In the genomic region with DNA sequence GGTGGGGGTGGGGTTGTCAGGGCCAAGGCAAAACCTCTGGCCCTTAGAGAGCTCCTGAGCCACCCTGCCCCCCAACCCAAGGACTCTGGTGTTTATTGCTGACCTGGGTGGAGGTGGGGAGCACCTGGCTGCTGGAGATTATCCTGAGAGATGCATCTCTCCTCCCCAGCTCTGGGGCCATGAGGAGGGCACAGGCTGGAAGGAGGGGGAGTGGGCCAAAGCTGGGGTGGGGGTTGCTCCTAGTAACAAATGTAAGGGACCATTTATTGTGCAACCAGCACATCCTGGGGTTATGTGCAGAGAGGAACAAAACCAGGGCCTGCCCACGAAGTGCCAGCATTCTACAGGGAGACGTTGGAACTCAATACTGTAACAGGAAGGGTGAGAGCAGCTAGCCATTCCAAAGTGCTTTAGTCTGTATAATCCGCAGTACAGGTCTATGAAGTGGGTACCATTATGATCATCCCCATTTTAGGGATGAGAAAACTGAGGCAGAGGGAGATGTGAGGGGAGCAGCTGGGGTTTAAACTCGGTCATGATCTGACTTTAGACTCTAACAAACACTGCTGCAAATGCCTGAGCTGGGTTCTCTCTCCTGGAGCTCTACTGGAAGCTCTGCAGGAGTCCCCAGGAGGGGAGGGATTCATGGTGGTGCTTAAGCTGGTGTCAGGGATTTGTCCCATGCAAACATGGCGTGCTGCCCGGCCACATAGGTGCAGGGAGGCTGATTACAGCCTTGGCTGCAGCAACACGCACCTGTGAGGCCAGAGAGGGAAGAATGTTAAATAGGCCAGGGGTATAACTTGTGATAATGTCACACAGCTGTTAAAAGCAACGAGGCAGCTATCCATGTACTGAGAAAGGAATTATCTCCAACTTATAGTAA, we compare ENCODE assay signal across 1 cellular context.
TF ChIP-seq lines count a peak whose summit lies in the region.

No MANE protein-coding gene starts in this region.

TF ChIP-seq in HepG2, 621 proteins besides CTCF, POLR2A, EP300 and RAD21 (continued from another document and continues in another):
- TF ChIP-seq, protein P1, sequence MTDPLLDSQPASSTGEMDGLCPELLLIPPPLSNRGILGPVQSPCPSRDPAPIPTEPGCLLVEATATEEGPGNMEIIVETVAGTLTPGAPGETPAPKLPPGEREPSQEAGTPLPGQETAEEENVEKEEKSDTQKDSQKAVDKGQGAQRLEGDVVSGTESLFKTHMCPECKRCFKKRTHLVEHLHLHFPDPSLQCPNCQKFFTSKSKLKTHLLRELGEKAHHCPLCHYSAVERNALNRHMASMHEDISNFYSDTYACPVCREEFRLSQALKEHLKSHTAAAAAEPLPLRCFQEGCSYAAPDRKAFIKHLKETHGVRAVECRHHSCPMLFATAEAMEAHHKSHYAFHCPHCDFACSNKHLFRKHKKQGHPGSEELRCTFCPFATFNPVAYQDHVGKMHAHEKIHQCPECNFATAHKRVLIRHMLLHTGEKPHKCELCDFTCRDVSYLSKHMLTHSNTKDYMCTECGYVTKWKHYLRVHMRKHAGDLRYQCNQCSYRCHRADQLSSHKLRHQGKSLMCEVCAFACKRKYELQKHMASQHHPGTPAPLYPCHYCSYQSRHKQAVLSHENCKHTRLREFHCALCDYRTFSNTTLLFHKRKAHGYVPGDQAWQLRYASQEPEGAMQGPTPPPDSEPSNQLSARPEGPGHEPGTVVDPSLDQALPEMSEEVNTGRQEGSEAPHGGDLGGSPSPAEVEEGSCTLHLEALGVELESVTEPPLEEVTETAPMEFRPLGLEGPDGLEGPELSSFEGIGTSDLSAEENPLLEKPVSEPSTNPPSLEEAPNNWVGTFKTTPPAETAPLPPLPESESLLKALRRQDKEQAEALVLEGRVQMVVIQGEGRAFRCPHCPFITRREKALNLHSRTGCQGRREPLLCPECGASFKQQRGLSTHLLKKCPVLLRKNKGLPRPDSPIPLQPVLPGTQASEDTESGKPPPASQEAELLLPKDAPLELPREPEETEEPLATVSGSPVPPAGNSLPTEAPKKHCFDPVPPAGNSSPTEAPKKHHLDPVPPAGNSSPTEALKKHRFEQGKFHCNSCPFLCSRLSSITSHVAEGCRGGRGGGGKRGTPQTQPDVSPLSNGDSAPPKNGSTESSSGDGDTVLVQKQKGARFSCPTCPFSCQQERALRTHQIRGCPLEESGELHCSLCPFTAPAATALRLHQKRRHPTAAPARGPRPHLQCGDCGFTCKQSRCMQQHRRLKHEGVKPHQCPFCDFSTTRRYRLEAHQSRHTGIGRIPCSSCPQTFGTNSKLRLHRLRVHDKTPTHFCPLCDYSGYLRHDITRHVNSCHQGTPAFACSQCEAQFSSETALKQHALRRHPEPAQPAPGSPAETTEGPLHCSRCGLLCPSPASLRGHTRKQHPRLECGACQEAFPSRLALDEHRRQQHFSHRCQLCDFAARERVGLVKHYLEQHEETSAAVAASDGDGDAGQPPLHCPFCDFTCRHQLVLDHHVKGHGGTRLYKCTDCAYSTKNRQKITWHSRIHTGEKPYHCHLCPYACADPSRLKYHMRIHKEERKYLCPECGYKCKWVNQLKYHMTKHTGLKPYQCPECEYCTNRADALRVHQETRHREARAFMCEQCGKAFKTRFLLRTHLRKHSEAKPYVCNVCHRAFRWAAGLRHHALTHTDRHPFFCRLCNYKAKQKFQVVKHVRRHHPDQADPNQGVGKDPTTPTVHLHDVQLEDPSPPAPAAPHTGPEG (CRISPR knock-in tag; IDR thresholded peaks at IDR 0.05) = no peak
- TF ChIP-seq ZNF776 (CRISPR knock-in tag; IDR thresholded peaks at IDR 0.05) (no peak), NPAS2 (CRISPR knock-in tag; IDR thresholded peaks at IDR 0.05; ENCODE audit: borderline replicate concordance) (no peak), DPF2 (CRISPR knock-in tag; IDR thresholded peaks at IDR 0.05; ENCODE audit: borderline replicate concordance, low read depth) (no peak), SRF (IDR thresholded peaks at IDR 0.05; ENCODE audit: low read depth, low read length) (no peak), ZFP90 (CRISPR knock-in tag; IDR thresholded peaks at IDR 0.05; ENCODE audit: borderline replicate concordance) (no peak), ZFP36L2 (CRISPR knock-in tag; IDR thresholded peaks at IDR 0.05) (no peak), MZF1 (CRISPR knock-in tag; IDR thresholded peaks at IDR 0.05; ENCODE audit: borderline replicate concordance) (no peak), ATAD3A (CRISPR knock-in tag; IDR thresholded peaks at IDR 0.05) (no peak), ATF1 (CRISPR knock-in tag; IDR thresholded peaks at IDR 0.05) (no peak), RELA (CRISPR knock-in tag; IDR thresholded peaks at IDR 0.05) (no peak), RXRB (CRISPR knock-in tag; IDR thresholded peaks at IDR 0.05; ENCODE audit: borderline replicate concordance) (no peak), ZMYM4 (CRISPR knock-in tag; IDR thresholded peaks at IDR 0.05) (no peak), ZNF350 (CRISPR knock-in tag; IDR thresholded peaks at IDR 0.05; ENCODE audit: borderline replicate concordance, low read depth) (no peak), SIX4 (CRISPR knock-in tag; IDR thresholded peaks at IDR 0.05) (no peak), PRPF4 (IDR thresholded peaks at IDR 0.05; ENCODE audit: low read depth, low read length, poor library complexity, severe bottlenecking) (no peak), CBX5 (CRISPR knock-in tag; IDR thresholded peaks at IDR 0.05; ENCODE audit: borderline replicate concordance) (no peak), ZSCAN21 (CRISPR knock-in tag; IDR thresholded peaks at IDR 0.05; ENCODE audit: borderline replicate concordance) (no peak), HIVEP1 (CRISPR knock-in tag; IDR thresholded peaks at IDR 0.05) (0 out of 2 replicates have a peak, but pooled peaks have one; percentile 5), JUN (CRISPR knock-in tag; IDR thresholded peaks at IDR 0.05) (no peak), SAFB2 (CRISPR knock-in tag; IDR thresholded peaks at IDR 0.05; ENCODE audit: borderline replicate concordance, low read depth) (no peak), ZSCAN30 (CRISPR knock-in tag; IDR thresholded peaks at IDR 0.05) (no peak)
- TF ChIP-seq, protein P2, sequence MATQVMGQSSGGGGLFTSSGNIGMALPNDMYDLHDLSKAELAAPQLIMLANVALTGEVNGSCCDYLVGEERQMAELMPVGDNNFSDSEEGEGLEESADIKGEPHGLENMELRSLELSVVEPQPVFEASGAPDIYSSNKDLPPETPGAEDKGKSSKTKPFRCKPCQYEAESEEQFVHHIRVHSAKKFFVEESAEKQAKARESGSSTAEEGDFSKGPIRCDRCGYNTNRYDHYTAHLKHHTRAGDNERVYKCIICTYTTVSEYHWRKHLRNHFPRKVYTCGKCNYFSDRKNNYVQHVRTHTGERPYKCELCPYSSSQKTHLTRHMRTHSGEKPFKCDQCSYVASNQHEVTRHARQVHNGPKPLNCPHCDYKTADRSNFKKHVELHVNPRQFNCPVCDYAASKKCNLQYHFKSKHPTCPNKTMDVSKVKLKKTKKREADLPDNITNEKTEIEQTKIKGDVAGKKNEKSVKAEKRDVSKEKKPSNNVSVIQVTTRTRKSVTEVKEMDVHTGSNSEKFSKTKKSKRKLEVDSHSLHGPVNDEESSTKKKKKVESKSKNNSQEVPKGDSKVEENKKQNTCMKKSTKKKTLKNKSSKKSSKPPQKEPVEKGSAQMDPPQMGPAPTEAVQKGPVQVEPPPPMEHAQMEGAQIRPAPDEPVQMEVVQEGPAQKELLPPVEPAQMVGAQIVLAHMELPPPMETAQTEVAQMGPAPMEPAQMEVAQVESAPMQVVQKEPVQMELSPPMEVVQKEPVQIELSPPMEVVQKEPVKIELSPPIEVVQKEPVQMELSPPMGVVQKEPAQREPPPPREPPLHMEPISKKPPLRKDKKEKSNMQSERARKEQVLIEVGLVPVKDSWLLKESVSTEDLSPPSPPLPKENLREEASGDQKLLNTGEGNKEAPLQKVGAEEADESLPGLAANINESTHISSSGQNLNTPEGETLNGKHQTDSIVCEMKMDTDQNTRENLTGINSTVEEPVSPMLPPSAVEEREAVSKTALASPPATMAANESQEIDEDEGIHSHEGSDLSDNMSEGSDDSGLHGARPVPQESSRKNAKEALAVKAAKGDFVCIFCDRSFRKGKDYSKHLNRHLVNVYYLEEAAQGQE (IDR thresholded peaks at IDR 0.05; ENCODE audit: borderline replicate concordance in 1 of 2, low read depth in 1 of 2, low read length in 2 of 2) = no peak
- TF ChIP-seq, protein P3, sequence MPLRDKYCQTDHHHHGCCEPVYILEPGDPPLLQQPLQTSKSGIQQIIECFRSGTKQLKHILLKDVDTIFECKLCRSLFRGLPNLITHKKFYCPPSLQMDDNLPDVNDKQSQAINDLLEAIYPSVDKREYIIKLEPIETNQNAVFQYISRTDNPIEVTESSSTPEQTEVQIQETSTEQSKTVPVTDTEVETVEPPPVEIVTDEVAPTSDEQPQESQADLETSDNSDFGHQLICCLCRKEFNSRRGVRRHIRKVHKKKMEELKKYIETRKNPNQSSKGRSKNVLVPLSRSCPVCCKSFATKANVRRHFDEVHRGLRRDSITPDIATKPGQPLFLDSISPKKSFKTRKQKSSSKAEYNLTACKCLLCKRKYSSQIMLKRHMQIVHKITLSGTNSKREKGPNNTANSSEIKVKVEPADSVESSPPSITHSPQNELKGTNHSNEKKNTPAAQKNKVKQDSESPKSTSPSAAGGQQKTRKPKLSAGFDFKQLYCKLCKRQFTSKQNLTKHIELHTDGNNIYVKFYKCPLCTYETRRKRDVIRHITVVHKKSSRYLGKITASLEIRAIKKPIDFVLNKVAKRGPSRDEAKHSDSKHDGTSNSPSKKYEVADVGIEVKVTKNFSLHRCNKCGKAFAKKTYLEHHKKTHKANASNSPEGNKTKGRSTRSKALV (CRISPR knock-in tag; IDR thresholded peaks at IDR 0.05) = no peak
- TF ChIP-seq, protein P4, sequence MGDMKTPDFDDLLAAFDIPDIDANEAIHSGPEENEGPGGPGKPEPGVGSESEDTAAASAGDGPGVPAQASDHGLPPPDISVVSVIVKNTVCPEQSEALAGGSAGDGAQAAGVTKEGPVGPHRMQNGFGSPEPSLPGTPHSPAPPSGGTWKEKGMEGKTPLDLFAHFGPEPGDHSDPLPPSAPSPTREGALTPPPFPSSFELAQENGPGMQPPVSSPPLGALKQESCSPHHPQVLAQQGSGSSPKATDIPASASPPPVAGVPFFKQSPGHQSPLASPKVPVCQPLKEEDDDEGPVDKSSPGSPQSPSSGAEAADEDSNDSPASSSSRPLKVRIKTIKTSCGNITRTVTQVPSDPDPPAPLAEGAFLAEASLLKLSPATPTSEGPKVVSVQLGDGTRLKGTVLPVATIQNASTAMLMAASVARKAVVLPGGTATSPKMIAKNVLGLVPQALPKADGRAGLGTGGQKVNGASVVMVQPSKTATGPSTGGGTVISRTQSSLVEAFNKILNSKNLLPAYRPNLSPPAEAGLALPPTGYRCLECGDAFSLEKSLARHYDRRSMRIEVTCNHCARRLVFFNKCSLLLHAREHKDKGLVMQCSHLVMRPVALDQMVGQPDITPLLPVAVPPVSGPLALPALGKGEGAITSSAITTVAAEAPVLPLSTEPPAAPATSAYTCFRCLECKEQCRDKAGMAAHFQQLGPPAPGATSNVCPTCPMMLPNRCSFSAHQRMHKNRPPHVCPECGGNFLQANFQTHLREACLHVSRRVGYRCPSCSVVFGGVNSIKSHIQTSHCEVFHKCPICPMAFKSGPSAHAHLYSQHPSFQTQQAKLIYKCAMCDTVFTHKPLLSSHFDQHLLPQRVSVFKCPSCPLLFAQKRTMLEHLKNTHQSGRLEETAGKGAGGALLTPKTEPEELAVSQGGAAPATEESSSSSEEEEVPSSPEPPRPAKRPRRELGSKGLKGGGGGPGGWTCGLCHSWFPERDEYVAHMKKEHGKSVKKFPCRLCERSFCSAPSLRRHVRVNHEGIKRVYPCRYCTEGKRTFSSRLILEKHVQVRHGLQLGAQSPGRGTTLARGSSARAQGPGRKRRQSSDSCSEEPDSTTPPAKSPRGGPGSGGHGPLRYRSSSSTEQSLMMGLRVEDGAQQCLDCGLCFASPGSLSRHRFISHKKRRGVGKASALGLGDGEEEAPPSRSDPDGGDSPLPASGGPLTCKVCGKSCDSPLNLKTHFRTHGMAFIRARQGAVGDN (CRISPR knock-in tag; IDR thresholded peaks at IDR 0.05) = no peak
- TF ChIP-seq, protein P5, sequence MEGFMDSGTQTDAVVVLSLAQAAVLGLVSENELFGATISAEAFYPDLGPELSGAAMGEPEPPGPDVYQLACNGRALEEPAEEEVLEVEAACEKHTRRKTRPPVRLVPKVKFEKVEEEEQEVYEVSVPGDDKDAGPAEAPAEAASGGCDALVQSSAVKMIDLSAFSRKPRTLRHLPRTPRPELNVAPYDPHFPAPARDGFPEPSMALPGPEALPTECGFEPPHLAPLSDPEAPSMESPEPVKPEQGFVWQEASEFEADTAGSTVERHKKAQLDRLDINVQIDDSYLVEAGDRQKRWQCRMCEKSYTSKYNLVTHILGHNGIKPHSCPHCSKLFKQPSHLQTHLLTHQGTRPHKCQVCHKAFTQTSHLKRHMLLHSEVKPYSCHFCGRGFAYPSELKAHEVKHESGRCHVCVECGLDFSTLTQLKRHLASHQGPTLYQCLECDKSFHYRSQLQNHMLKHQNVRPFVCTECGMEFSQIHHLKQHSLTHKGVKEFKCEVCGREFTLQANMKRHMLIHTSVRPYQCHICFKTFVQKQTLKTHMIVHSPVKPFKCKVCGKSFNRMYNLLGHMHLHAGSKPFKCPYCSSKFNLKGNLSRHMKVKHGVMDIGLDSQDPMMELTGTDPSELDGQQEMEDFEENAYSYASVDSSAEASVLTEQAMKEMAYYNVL (CRISPR knock-in tag; IDR thresholded peaks at IDR 0.05; ENCODE audit: borderline replicate concordance) = no peak
- TF ChIP-seq, protein P6, sequence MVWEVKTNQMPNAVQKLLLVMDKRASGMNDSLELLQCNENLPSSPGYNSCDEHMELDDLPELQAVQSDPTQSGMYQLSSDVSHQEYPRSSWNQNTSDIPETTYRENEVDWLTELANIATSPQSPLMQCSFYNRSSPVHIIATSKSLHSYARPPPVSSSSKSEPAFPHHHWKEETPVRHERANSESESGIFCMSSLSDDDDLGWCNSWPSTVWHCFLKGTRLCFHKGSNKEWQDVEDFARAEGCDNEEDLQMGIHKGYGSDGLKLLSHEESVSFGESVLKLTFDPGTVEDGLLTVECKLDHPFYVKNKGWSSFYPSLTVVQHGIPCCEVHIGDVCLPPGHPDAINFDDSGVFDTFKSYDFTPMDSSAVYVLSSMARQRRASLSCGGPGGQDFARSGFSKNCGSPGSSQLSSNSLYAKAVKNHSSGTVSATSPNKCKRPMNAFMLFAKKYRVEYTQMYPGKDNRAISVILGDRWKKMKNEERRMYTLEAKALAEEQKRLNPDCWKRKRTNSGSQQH (CRISPR knock-in tag; IDR thresholded peaks at IDR 0.05; ENCODE audit: low read depth) = no peak
- TF ChIP-seq, protein P7, sequence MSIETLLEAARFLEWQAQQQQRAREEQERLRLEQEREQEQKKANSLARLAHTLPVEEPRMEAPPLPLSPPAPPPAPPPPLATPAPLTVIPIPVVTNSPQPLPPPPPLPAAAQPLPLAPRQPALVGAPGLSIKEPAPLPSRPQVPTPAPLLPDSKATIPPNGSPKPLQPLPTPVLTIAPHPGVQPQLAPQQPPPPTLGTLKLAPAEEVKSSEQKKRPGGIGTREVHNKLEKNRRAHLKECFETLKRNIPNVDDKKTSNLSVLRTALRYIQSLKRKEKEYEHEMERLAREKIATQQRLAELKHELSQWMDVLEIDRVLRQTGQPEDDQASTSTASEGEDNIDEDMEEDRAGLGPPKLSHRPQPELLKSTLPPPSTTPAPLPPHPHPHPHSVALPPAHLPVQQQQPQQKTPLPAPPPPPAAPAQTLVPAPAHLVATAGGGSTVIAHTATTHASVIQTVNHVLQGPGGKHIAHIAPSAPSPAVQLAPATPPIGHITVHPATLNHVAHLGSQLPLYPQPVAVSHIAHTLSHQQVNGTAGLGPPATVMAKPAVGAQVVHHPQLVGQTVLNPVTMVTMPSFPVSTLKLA (IDR thresholded peaks at IDR 0.05) = no peak
